13 cellular contexts compared by ENCODE assay signal in genomic region chr18:23958036-23958435, GRCh38. TPM values are rescaled to one million over a fixed set of nuclear protein-coding genes. Genes with fewer than 3 reads are reported as not detected.
A peak's percentile ranks its signal among the peaks of the same experiment; 100 is the strongest.
DNase-seq lines count a peak whose midpoint lies in the region; ATAC-seq, FAIRE-seq and TF ChIP-seq lines count a peak whose summit lies in the region.
"Had no signal": no experiment of that assay in that cellular context is flagged by ENCODE, and none has a peak within 500 bp of the region (broad histone marks: within the 10 kb centered on the region; RNA-seq: fewer than 3 reads in every experiment).

No MANE protein-coding gene starts in this region.

- no peak for FAIRE-seq in H1 (lab: Jason Lieb, UNC)

- H3K36me3 ChIP-seq in IMR-90 (ENCODE audit: control insufficient read depth, insufficient read depth, low read length) (no peaks in the 10 kb centered on the region), H1 (ENCODE audit: control insufficient read depth in 2 of 4, insufficient read depth in 4 of 4, low read length in 3 of 4) (no peaks in the 10 kb centered on the region), sigmoid colon (no peaks in the 10 kb centered on the region)
- H3K36me3 ChIP-seq: spleen had no signal

- TF ChIP-seq POLR2A in IMR-90 (IDR thresholded peaks at IDR 0.05; ENCODE audit: low read depth, low read length) (no peak), H1 (IDR thresholded peaks at IDR 0.05; ENCODE audit: control extremely low read depth in 1 of 2, low read depth in 2 of 2, low read length in 2 of 2) (no peak), sigmoid colon (IDR thresholded peaks at IDR 0.05) (no peak)

- no peaks in the 10 kb centered on the region for H4K20me1 ChIP-seq in IMR-90 (ENCODE audit: insufficient read depth, low read length)
- H4K20me1 ChIP-seq in H1 (replicated peaks in 1 of 2; ENCODE audit: control insufficient read depth in 1 of 2, insufficient read depth in 2 of 2, low read length in 2 of 2) = no peaks in the 10 kb centered on the region

- peaks cover 2% of the 10 kb centered on the region; the same call in 1 of the 2 replicates for H3K23me2 ChIP-seq in H1 (ENCODE audit: low read depth, low read length)

- no peak overlapping the region for H3K18ac ChIP-seq in IMR-90 (ENCODE audit: low read depth, low read length)
- no peak overlapping the region for H3K18ac ChIP-seq in H1 (ENCODE audit: extremely low read depth, low read length)

- no peak overlapping the region for H3K27ac Mint-ChIP-seq in chondrocyte (ENCODE audit: unreplicated experiment)
- H3K27ac Mint-ChIP-seq: activated CD8-positive, alpha-beta T cell treated with anti-CD3 and anti-CD28 coated beads for 36 hours; activated naive CD4-positive, alpha-beta T cell treated with anti-CD3 and anti-CD28 coated beads, Interleukin-2, amount 50 U/mL, for 72 hours had no signal

- H2BK120ac ChIP-seq in IMR-90 (ENCODE audit: low read depth, low read length) (no peak overlapping the region), H1 (replicated peaks; ENCODE audit: low read depth, low read length) (no peak overlapping the region)

- no peak overlapping the region for H4K8ac ChIP-seq in IMR-90 (ENCODE audit: low read depth in 2 of 2, low read length in 2 of 2)
- no peak overlapping the region for H4K8ac ChIP-seq in H1 (ENCODE audit: extremely low read depth, insufficient read depth, low read length)

- intact Hi-C loops in IMR-90 (cut with micrococcal nuclease) (no loop called here), sigmoid colon (cut with DNase I) (loop anchor here (1.0 kb wide), 1 partner anchor 56 kb away; the partner anchor contains the start of gene TTC39C)

- H3K4me2 ChIP-seq in IMR-90 (ENCODE audit: low read depth, low read length) = no peak overlapping the region
- H3K4me2 ChIP-seq in H1 (ENCODE audit: insufficient read depth in 1 of 2, low read depth in 2 of 2, low read length in 2 of 2) = no peak overlapping the region

- H3K23ac ChIP-seq in IMR-90 (ENCODE audit: low read depth, low read length) (no peak overlapping the region), H1 (ENCODE audit: insufficient read length) (no peak overlapping the region)

- DNase-seq in IMR-90 (no peak), H1 (ENCODE audit: low read depth in 1 of 2, low spot score in 2 of 2) (no peak), islet precursor cell (peak; percentile 42), sigmoid colon (peak; percentile 93), GM19238 (ENCODE audit: insufficient read length, low spot score) (no peak), chondrocyte (ENCODE audit: low spot score) (no peak), SIG-M5 (lab: John Stamatoyannopoulos, UW) (no peak), GOT3 (lab: John Stamatoyannopoulos, UW) (no peak)
- DNase-seq: activated CD8-positive, alpha-beta T cell treated with anti-CD3 and anti-CD28 coated beads for 36 hours; AML-193; NCI-H226; spleen had no signal

- 32% methylated on average over 5 of the region's 10 CpGs; no CpG with 5 or more reads in 1 of the 2 experiments for WGBS in IMR-90 (ENCODE audit: extremely low coverage in 2 of 2, insufficient read length in 1 of 2), 2 experiments
- WGBS in H1 (ENCODE audit: extremely low coverage in 1 of 2, insufficient coverage in 1 of 2, insufficient read length in 1 of 2, insufficient replicate concordance in 2 of 2, low coverage in 1 of 2, low lambda C conversion rate in 2 of 2, missing lambda C conversion rate in 1 of 2), 2 experiments = 87% methylated on average over 10 of the region's 10 CpGs; no CpG with 5 or more reads in 1 of the 2 experiments
- 78 to 85% methylated on average over 10 of the region's 10 CpGs for WGBS in sigmoid colon, 2 donors

- H2AFZ ChIP-seq in IMR-90 (replicated peaks; ENCODE audit: low read length, poor library complexity) (peak overlapping the region; percentile 23), H1 (ENCODE audit: low read length) (peak overlapping the region; percentile 50)

- dilution Hi-C loops in IMR-90 (cut with HindIII; ENCODE audit: low sequenced_read_pairs, unreplicated experiment) = no loop called here

- no peak overlapping the region for H2BK15ac ChIP-seq in IMR-90 (ENCODE audit: low read depth, low read length)
- 0 out of 2 replicates have a peak overlapping the region, but pooled peaks have one; percentile 22 for H2BK15ac ChIP-seq in H1 (ENCODE audit: low read length)

- H2AK5ac ChIP-seq in IMR-90 (ENCODE audit: low read depth, low read length) (no peak overlapping the region), H1 (ENCODE audit: low read depth, low read length) (no peak overlapping the region)

- H3K4me1 Mint-ChIP-seq in chondrocyte (ENCODE audit: low read depth) = no peaks in the 10 kb centered on the region

- H3K4me1 ChIP-seq in IMR-90 (ENCODE audit: control insufficient read depth, insufficient read depth, low read length) = no peaks in the 10 kb centered on the region
- 0 out of 7 replicates have a peak, but pooled peaks cover 0 to 2% (median 0%) of the 10 kb centered on the region in 4 experiments for H3K4me1 ChIP-seq in H1 (replicated peaks in 1 of 4; ENCODE audit: control insufficient read depth in 3 of 4, insufficient read depth in 4 of 4, low read length in 3 of 4)
- H3K4me1 ChIP-seq in sigmoid colon = peaks cover 0 to 23% (median 15%) of the 10 kb centered on the region in 4 donors
- H3K4me1 ChIP-seq: spleen had no signal

- H3K27me3 ChIP-seq in IMR-90 (ENCODE audit: control insufficient read depth, insufficient read depth, low read length) (peaks cover 4% of the 10 kb centered on the region; the same call in 1 of the 2 replicates), H1 (replicated peaks in 1 of 4; ENCODE audit: control insufficient read depth in 3 of 4, extremely low read depth in 1 of 4, insufficient read depth in 3 of 4, low read length in 3 of 4) (no peaks in the 10 kb centered on the region), sigmoid colon (no peaks in the 10 kb centered on the region)
- H3K27me3 ChIP-seq: spleen had no signal

- H4K5ac ChIP-seq in IMR-90 (ENCODE audit: low read depth, low read length) (no peak overlapping the region), H1 (ENCODE audit: insufficient read length, low read depth, low read length) (no peak overlapping the region)

- TF ChIP-seq RAD21 in IMR-90 (IDR thresholded peaks at IDR 0.05; ENCODE audit: low read length) = no peak
- TF ChIP-seq RAD21 in H1 (IDR thresholded peaks at IDR 0.05 in 1 of 2, conservative IDR thresholded peaks at IDR 0.05 in 1 of 2; ENCODE audit: low read depth in 2 of 2, low read length in 2 of 2) = no peak

- H2BK12ac ChIP-seq in H1 (ENCODE audit: low read depth, low read length) = peak overlapping the region; percentile 41; the same call in 1 of the 2 replicates

- ATAC-seq in IMR-90 (ENCODE audit: low read depth) = peak; percentile 27; the same call in 1 of the 2 replicates
- ATAC-seq: activated CD8-positive, alpha-beta T cell treated with anti-CD3 and anti-CD28 coated beads for 36 hours; activated naive CD4-positive, alpha-beta T cell treated with anti-CD3 and anti-CD28 coated beads, Interleukin-2, amount 50 U/mL, for 72 hours had no signal

- no peak overlapping the region for H4K91ac ChIP-seq in IMR-90 (ENCODE audit: insufficient read depth, low read depth, low read length)
- peak overlapping the region; percentile 38 for H4K91ac ChIP-seq in H1 (replicated peaks; ENCODE audit: insufficient read length, low read length)

- no peak overlapping the region for H2AK9ac ChIP-seq in IMR-90 (replicated peaks; ENCODE audit: low read depth, low read length, poor library complexity)

- no TSS peak for BruUV-seq in IMR-90 (replicated peaks; lab: Mats Ljungman, UMichigan)

- CTCF ChIA-PET in IMR-90 (lab: Yijun Ruan, JAX) (no interaction called here), H1 (lab: Charles Lee; ENCODE audit: partially characterized antibody) (interaction anchor here (0.6 kb wide), 1 partner anchor 461 kb away, joined by 3 read pairs; no protein-coding TSS in a partner anchor)

- H3K4ac ChIP-seq in IMR-90 (ENCODE audit: low read depth, low read length) = no peak overlapping the region
- H3K4ac ChIP-seq in H1 (replicated peaks; ENCODE audit: insufficient read length, low read depth, low read length) = no peak overlapping the region

- no peak overlapping the region for H3K9ac ChIP-seq in IMR-90 (ENCODE audit: low read depth, low read length)
- no peak overlapping the region for H3K9ac ChIP-seq in H1 (replicated peaks in 1 of 4; ENCODE audit: extremely low read depth in 1 of 4, low read depth in 3 of 4, low read length in 3 of 4)

- H3K79me1 ChIP-seq in IMR-90 (ENCODE audit: low read depth in 1 of 2, low read length in 2 of 2) = no peaks in the 10 kb centered on the region
- no peaks in the 10 kb centered on the region for H3K79me1 ChIP-seq in H1 (ENCODE audit: low read depth, low read length)

- no peak overlapping the region for H3K4me3 Mint-ChIP-seq in chondrocyte (ENCODE audit: unreplicated experiment)
- H3K4me3 Mint-ChIP-seq: activated CD8-positive, alpha-beta T cell treated with anti-CD3 and anti-CD28 coated beads for 36 hours had no signal

- no peak for TF ChIP-seq EP300 in H1 (IDR thresholded peaks at IDR 0.05; ENCODE audit: borderline replicate concordance in 1 of 2, low read depth in 2 of 2, low read length in 2 of 2)
- no peak for TF ChIP-seq EP300 in sigmoid colon (IDR thresholded peaks at IDR 0.05)

- 0 out of 2 replicates have a peak, but pooled peaks cover 4% of the 10 kb centered on the region for H3K9me1 ChIP-seq in IMR-90 (ENCODE audit: insufficient read depth, low read length)

- TF ChIP-seq CTCF in IMR-90 (conservative IDR thresholded peaks at IDR 0.05; ENCODE audit: low read depth, low read length) = no peak
- no peak for TF ChIP-seq CTCF in H1 (IDR thresholded peaks at IDR 0.05; ENCODE audit: control extremely low read depth in 1 of 3, insufficient read depth in 1 of 3, low read depth in 1 of 3, low read length in 3 of 3)
- TF ChIP-seq CTCF in sigmoid colon (IDR thresholded peaks at IDR 0.05) = no peak
- no peak for TF ChIP-seq CTCF in chondrocyte (IDR thresholded peaks at IDR 0.05)

- no peaks in the 10 kb centered on the region for H3K79me2 ChIP-seq in H1 (ENCODE audit: control insufficient read depth in 1 of 2, insufficient read depth in 2 of 2, low read length in 2 of 2)

- H3K56ac ChIP-seq in IMR-90 (ENCODE audit: extremely low read depth, insufficient read depth, low read length) (no peak overlapping the region), H1 (replicated peaks; ENCODE audit: insufficient read length, low read depth, low read length) (no peak overlapping the region)

- POLR2A ChIA-PET in IMR-90 (lab: Charles Lee; ENCODE audit: unreplicated experiment) = no interaction called here
- POLR2A ChIA-PET in H1 (lab: Charles Lee; ENCODE audit: partially characterized antibody) = no interaction called here

- no peak overlapping the region for H3K27ac ChIP-seq in IMR-90 (ENCODE audit: insufficient read depth, low read length)
- no peak overlapping the region for H3K27ac ChIP-seq in H1 (ENCODE audit: low read depth, low read length)
- H3K27ac ChIP-seq in sigmoid colon = peak overlapping the region; percentile 68 to 78 (median 76)
- H3K27ac ChIP-seq: spleen had no signal

- H2BK20ac ChIP-seq in IMR-90 (ENCODE audit: low read depth, low read length) = no peak overlapping the region
- peak overlapping the region; percentile 73; the same call in 1 of the 2 replicates for H2BK20ac ChIP-seq in H1 (ENCODE audit: low read length)

- in situ Hi-C loops in IMR-90 (cut with MboI; ENCODE audit: low sequenced_read_pairs) = no loop called here

- H3K27me3 Mint-ChIP-seq in chondrocyte (ENCODE audit: low read depth) = peaks cover 18% of the 10 kb centered on the region
- H3K27me3 Mint-ChIP-seq: activated CD8-positive, alpha-beta T cell treated with anti-CD3 and anti-CD28 coated beads for 36 hours had no signal

- H2BK5ac ChIP-seq in IMR-90 (ENCODE audit: low read depth, low read length, poor library complexity, severe bottlenecking) (no peak overlapping the region), H1 (ENCODE audit: low read depth, low read length) (peak overlapping the region; percentile 53; the same call in 1 of the 2 replicates)

- H3K4me3 ChIP-seq in IMR-90 (ENCODE audit: insufficient read depth, low read depth, low read length) (no peak overlapping the region), H1 (ENCODE audit: extremely low read depth in 1 of 4, insufficient read depth in 2 of 4, low read depth in 3 of 4, low read length in 4 of 4) (no peak overlapping the region), sigmoid colon (no peak overlapping the region)
- H3K4me3 ChIP-seq: spleen had no signal

- no peaks in the 10 kb centered on the region for H3K9me3 Mint-ChIP-seq in chondrocyte (ENCODE audit: low read depth)
- H3K9me3 Mint-ChIP-seq: activated CD8-positive, alpha-beta T cell treated with anti-CD3 and anti-CD28 coated beads for 36 hours; activated naive CD4-positive, alpha-beta T cell treated with anti-CD3 and anti-CD28 coated beads, Interleukin-2, amount 50 U/mL, for 72 hours had no signal

- H3K9me3 ChIP-seq in IMR-90 (ENCODE audit: control insufficient read depth, insufficient read depth, low read length) = no peaks in the 10 kb centered on the region
- H3K9me3 ChIP-seq in H1 (ENCODE audit: insufficient read depth in 2 of 2, low read depth in 1 of 2, low read length in 1 of 2) = no peaks in the 10 kb centered on the region
- no peaks in the 10 kb centered on the region for H3K9me3 ChIP-seq in sigmoid colon
- H3K9me3 ChIP-seq: spleen had no signal

- H3K36me3 Mint-ChIP-seq in chondrocyte (ENCODE audit: low read depth) = no peaks in the 10 kb centered on the region
- H3K36me3 Mint-ChIP-seq: activated naive CD4-positive, alpha-beta T cell treated with anti-CD3 and anti-CD28 coated beads, Interleukin-2, amount 50 U/mL, for 72 hours had no signal

- H3K14ac ChIP-seq in IMR-90 (replicated peaks; ENCODE audit: low read depth, low read length) (no peak overlapping the region), H1 (ENCODE audit: insufficient read length) (no peak overlapping the region)

RNA-seq across cellular contexts. Expression of gene TTC39C, which starts 56.5 kb away (rescaled TPM):
- total RNA-seq in IMR-90 (2012; rRNA removed) = 20.8 and 22.8 TPM in 2 replicates
- 8.0 and 9.1 TPM in 2 replicates for polyA plus RNA-seq in IMR-90 (2012; rRNA removed)
- polyA plus RNA-seq in IMR-90 (2012; cell fraction: cytosol; rRNA removed) = 3.6 and 4.1 TPM in 2 replicates
- 5.4 and 10.4 TPM in 2 replicates for polyA plus RNA-seq in IMR-90 (2012; cell fraction: nucleus; rRNA removed; ENCODE audit: low replicate concordance)
- total RNA-seq in H1 (2021; fragmentation: NEBNext Ultra II Directional; extraction: Animal tissue kit (Norgen Biotek cat#: 25700)) = 78.6 and 79.1 TPM in 2 replicates
- 6.2 and 8.1 TPM in 2 replicates for polyA plus RNA-seq in H1 (2011; rRNA removed)
- 12.5 TPM for polyA plus RNA-seq in H1 (2011; cell fraction: cytosol; rRNA removed)
- 13.4 TPM for polyA plus RNA-seq in H1 (2011; cell fraction: nucleus; rRNA removed)
- 13.5 to 17.1 TPM (median 13.6 TPM) in 4 replicates for polyA plus RNA-seq in H1 (2012, experiment 1 of 2)
- polyA plus RNA-seq in H1 (2012, experiment 2 of 2) = 7.6 TPM
- 44.7 TPM for polyA plus RNA-seq in H1 (2013, experiment 1 of 2)
- 42.2 TPM for polyA plus RNA-seq in H1 (2013, experiment 2 of 2)
- 29.2 and 31.6 TPM in 2 replicates for polyA minus RNA-seq in H1 (2011; rRNA and poly(A)+ RNA removed)
- polyA minus RNA-seq in H1 (2011; cell fraction: cytosol; rRNA and poly(A)+ RNA removed) = 22.7 TPM
- 37.4 TPM for polyA minus RNA-seq in H1 (2011; cell fraction: nucleus; rRNA and poly(A)+ RNA removed)
- 10 to 100 TPM; 27.0 to 36.9 (median 30.0) TPM for total RNA-seq in sigmoid colon
- 10 to 100 TPM in 1 of 3 donors, 1 to 10 TPM in 2; 2.3 to 10.3 (median 6.6) TPM for polyA plus RNA-seq in sigmoid colon
- 6.6 to 11.2 TPM (median 10.4 TPM) in 3 replicates for total RNA-seq in chondrocyte

Comparison
In these comparisons a context has a peak if more than half of its experiments do, and no peak if none do; other contexts are left out.
1. DNase-seq: peak in islet precursor cell (single experiment) and sigmoid colon (single experiment); none in IMR-90 (single experiment), H1 (0 of 2), GM19238 (single experiment), chondrocyte (single experiment), SIG-M5 (single experiment) and GOT3 (single experiment).
2. H3K27ac ChIP-seq: peak in sigmoid colon (4 of 4); none in IMR-90 (single experiment) and H1 (single experiment).